In the genomic region with DNA sequence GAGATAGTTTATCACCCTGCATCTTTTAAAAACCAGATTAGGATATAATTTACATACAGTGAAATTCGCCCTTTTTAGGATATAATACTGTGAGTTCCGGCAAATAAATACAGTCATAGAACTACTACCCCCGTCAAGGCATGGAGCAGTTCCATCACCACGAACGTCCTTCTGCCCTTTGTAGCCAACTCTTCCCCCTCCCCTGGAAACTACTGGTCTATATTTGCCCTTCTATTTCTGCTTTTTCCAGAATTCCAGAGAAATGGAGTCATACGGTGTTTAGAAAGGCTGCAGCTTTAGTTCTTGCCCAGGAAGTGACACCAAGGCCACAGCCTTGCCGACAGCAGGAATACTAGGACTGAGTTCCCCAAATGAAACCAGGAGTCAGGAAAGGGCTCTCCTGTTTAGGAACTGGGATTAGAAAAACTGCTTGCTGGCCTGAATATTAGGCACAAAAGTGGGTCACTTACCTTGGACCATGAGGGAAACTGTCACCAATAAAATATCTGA, we compare ENCODE assay signal across 17 cellular contexts.
"Had no signal": no experiment of that assay in that cellular context is flagged by ENCODE, and none has a peak within 500 bp of the region (broad histone marks: within the 10 kb centered on the region; RNA-seq: fewer than 3 reads in every experiment).

No MANE protein-coding gene starts in this region.

- H3K27me3 ChIP-seq: brain microvascular endothelial cell, gastrocnemius medialis, heart left ventricle, neutrophil, tibial nerve, vagina had no signal

- H3K4me3 Mint-ChIP-seq: activated naive CD8-positive, alpha-beta T cell treated with anti-CD3 and anti-CD28 coated beads for 36 hours; naive thymus-derived CD4-positive, alpha-beta T cell had no signal

- H3K36me3 Mint-ChIP-seq: activated naive CD8-positive, alpha-beta T cell treated with anti-CD3 and anti-CD28 coated beads for 36 hours had no signal

- H3K4me1 Mint-ChIP-seq: activated naive CD8-positive, alpha-beta T cell treated with anti-CD3 and anti-CD28 coated beads for 36 hours had no signal

- H3K9me3 ChIP-seq: gastrocnemius medialis, neutrophil, tibial nerve, vagina had no signal

- H3K27ac Mint-ChIP-seq: activated naive CD8-positive, alpha-beta T cell treated with anti-CD3 and anti-CD28 coated beads for 36 hours; naive thymus-derived CD4-positive, alpha-beta T cell had no signal

- H3K4me3 ChIP-seq: gastrocnemius medialis, heart left ventricle, left ventricle myocardium inferior, tibial nerve, vagina had no signal

- DNase-seq: activated CD4-positive, alpha-beta T cell treated with anti-CD3 and anti-CD28 coated beads, Interleukin-2, amount 50 U/mL, for 4 hours; activated naive CD8-positive, alpha-beta T cell treated with anti-CD3 and anti-CD28 coated beads for 36 hours; amniotic stem cell; brain microvascular endothelial cell; central memory CD4-positive, alpha-beta T cell; gastrocnemius medialis; heart left ventricle; kidney glomerular epithelial cell; left ventricle myocardium inferior; naive thymus-derived CD4-positive, alpha-beta T cell; stimulated activated CD4-positive, alpha-beta T cell treated with anti-CD3 and anti-CD28 coated beads, Interleukin-12 subunit alpha, Interleukin-12 subunit beta, amount 100 ng/mL, for 4 hours; stimulated activated CD4-positive, alpha-beta T cell treated with anti-CD3 and anti-CD28 coated beads, Interleukin-1b, Interleukin-23, amount 100 ng/mL, for 48 hours; stimulated activated naive CD4-positive, alpha-beta T cell treated with Interleukin-2 at 50 U/mL for 16 hours; SW 1271 had no signal

- ATAC-seq: gastrocnemius medialis; naive thymus-derived CD4-positive, alpha-beta T cell had no signal

- H3K27ac ChIP-seq: brain microvascular endothelial cell, gastrocnemius medialis, heart left ventricle, left ventricle myocardium inferior, neutrophil, tibial nerve, vagina had no signal

- H3K4me1 ChIP-seq: tibial nerve, vagina had no signal

- H3K36me3 ChIP-seq: brain microvascular endothelial cell, gastrocnemius medialis, heart left ventricle, left ventricle myocardium inferior, neutrophil, tibial nerve, vagina had no signal
